ENCODE assay signal across 1 cellular context in genomic region chr2:237675326-237675725, GRCh38.
TF ChIP-seq lines count a peak whose summit lies in the region.

No MANE protein-coding gene starts in this region.

TF ChIP-seq in GM12878, 131 proteins besides CTCF, POLR2A, EP300 and RAD21:
- no peak for TF ChIP-seq ZNF592 (IDR thresholded peaks at IDR 0.05)
- TF ChIP-seq MLLT1 (IDR thresholded peaks at IDR 0.05) = 0 out of 2 replicates have a peak, but pooled peaks have one; percentile 36
